ENCODE assay signal across 8 cellular contexts in the genomic region with DNA sequence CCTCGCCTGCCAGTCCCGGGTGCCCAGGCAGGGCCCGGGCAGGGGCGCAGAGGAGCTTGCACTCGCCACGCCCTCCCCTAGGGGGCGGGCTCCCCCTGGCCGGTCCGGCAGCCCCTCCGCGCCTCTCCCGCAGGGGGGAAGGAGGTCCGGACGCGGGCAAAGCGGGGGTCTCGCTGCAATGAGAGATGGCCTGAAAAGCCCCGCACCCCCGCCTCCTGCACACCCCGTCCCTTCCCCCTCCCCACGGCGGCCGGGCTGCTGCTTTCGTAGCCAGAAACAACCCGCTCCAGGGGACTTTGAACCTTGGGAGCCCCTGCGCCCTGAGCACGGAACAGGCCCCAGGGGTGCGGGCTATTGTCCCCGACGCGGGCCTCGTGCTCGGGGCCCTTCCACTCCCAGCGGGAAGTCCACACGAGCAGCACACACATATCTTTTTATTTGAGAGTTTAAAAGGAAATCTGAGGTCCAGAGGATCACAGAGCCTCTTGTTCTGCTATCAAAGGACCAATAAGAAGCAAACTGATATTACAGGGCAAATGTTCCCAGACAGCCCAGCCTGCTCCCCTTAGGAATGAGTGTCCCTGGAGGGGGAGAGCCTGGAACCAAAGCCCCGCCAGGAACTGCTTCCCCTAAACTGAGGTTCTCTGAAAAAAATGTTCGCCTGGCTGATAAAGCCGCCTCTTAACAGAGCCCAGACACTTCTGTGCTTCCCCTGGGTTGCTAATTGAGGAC. TPM values are rescaled to one million over a fixed set of nuclear protein-coding genes. Genes with fewer than 3 reads are reported as not detected.
DNase-seq lines count a peak whose midpoint lies in the region; ATAC-seq and TF ChIP-seq lines count a peak whose summit lies in the region.

No MANE protein-coding gene starts in this region.

- H3K4me3 Mint-ChIP-seq in activated CD4-positive, alpha-beta T cell treated with anti-CD3 and anti-CD28 coated beads, Interleukin-2, amount 10 ng/mL, durations not matched to agents 7 days and 5 days: no peak overlapping the region
- H3K4me3 Mint-ChIP-seq in natural killer cell: peak overlapping the region; percentile 63

- no peak overlapping the region for H2BK20ac ChIP-seq in IMR-90 (ENCODE audit: low read depth, low read length)

- CTCF ChIA-PET in IMR-90 (lab: Yijun Ruan, JAX): interaction anchor here (1.2 kb wide), 2 partner anchors 10 to 163 kb away, joined by 3 to 4 read pairs; no protein-coding TSS in a partner anchor
- CTCF ChIA-PET in activated CD4-positive, alpha-beta T cell treated with anti-CD3 and anti-CD28 coated beads, Interleukin-2, amount 10 ng/mL, durations not matched to agents 7 days and 5 days (lab: Charles Lee): interaction anchor here (0.7 to 14.5 kb wide), 7 partner anchors 9 to 131 kb away, joined by 3 to 257 read pairs (median 3); a partner anchor contains a TSS

- no CpG with 5 or more reads among the region's 38 CpGs for WGBS in IMR-90 (ENCODE audit: extremely low coverage in 2 of 2, insufficient read length in 1 of 2), 2 experiments

- no peak overlapping the region for H3K27ac Mint-ChIP-seq in activated CD4-positive, alpha-beta T cell treated with anti-CD3 and anti-CD28 coated beads, Interleukin-2, amount 10 ng/mL, durations not matched to agents 7 days and 5 days
- H3K27ac Mint-ChIP-seq in natural killer cell: no peak overlapping the region

- no peak overlapping the region for H3K4me2 ChIP-seq in DND-41 (ENCODE audit: insufficient read depth, low read length)
- H3K4me2 ChIP-seq in IMR-90 (ENCODE audit: low read depth, low read length): no peak overlapping the region; the same call in 1 of the 2 replicates

- H3K36me3 ChIP-seq in DND-41 (ENCODE audit: insufficient read depth, low read length) (no peaks in the 10 kb centered on the region), IMR-90 (ENCODE audit: control insufficient read depth, insufficient read depth, low read length) (no peaks in the 10 kb centered on the region)

- H2AFZ ChIP-seq in DND-41 (ENCODE audit: low read depth, low read length) (no peak overlapping the region; the same call in 1 of the 2 replicates), IMR-90 (replicated peaks; ENCODE audit: low read length, poor library complexity) (peak overlapping the region; percentile 64)

- H3K79me1 ChIP-seq in IMR-90 (ENCODE audit: low read depth in 1 of 2, low read length in 2 of 2): no peaks in the 10 kb centered on the region

- BruUV-seq in IMR-90 (replicated peaks; lab: Mats Ljungman, UMichigan): no TSS peak

- no peak overlapping the region for H3K4ac ChIP-seq in IMR-90 (ENCODE audit: low read depth, low read length)

- H4K20me1 ChIP-seq in DND-41 (ENCODE audit: insufficient read depth, low read length) (no peaks in the 10 kb centered on the region), IMR-90 (ENCODE audit: insufficient read depth, low read length) (no peaks in the 10 kb centered on the region)

- intact Hi-C loops in IMR-90 (cut with micrococcal nuclease) (no loop called here), natural killer cell (cut with micrococcal nuclease) (loop anchor here (5.0 kb wide), 1 partner anchor 98 kb away; no protein-coding TSS in a partner anchor)

- POLR2A ChIA-PET in IMR-90 (lab: Charles Lee; ENCODE audit: unreplicated experiment): no interaction called here
- POLR2A ChIA-PET in activated CD4-positive, alpha-beta T cell treated with anti-CD3 and anti-CD28 coated beads, Interleukin-2, amount 10 ng/mL, durations not matched to agents 7 days and 5 days (lab: Charles Lee): no interaction called here

- H3K79me2 ChIP-seq in DND-41 (ENCODE audit: insufficient read depth, low read length): no peaks in the 10 kb centered on the region

- no peak overlapping the region for H2BK15ac ChIP-seq in IMR-90 (ENCODE audit: low read depth, low read length)

- no peak overlapping the region; a peak in 1 of 4 replicates for H4K8ac ChIP-seq in IMR-90 (ENCODE audit: low read depth in 2 of 2, low read length in 2 of 2)

- H3K36me3 Mint-ChIP-seq in activated CD4-positive, alpha-beta T cell treated with anti-CD3 and anti-CD28 coated beads, Interleukin-2, amount 10 ng/mL, durations not matched to agents 7 days and 5 days (ENCODE audit: low read depth): no peaks in the 10 kb centered on the region
- no peaks in the 10 kb centered on the region for H3K36me3 Mint-ChIP-seq in natural killer cell

- no peak overlapping the region for H3K56ac ChIP-seq in IMR-90 (ENCODE audit: extremely low read depth, insufficient read depth, low read length)

- H2BK5ac ChIP-seq in IMR-90 (ENCODE audit: low read depth, low read length, poor library complexity, severe bottlenecking): no peak overlapping the region

- DNase-seq in DND-41: peak; percentile 57
- DNase-seq in IMR-90: no peak
- DNase-seq in activated CD4-positive, alpha-beta T cell treated with anti-CD3 and anti-CD28 coated beads, Interleukin-2, amount 10 ng/mL, durations not matched to agents 7 days and 5 days: peak; percentile 36
- DNase-seq in epithelial cell of proximal tubule (ENCODE audit: low read depth): no peak
- DNase-seq in natural killer cell: peak; percentile 59
- DNase-seq in KBM-7: no peak
- no peak for DNase-seq in putamen (ENCODE audit: low spot score)
- no peak for DNase-seq in mucosa of gallbladder (ENCODE audit: low spot score)

- H3K4me3 ChIP-seq in DND-41 (ENCODE audit: low read depth in 1 of 2, low read length in 2 of 2): no peak overlapping the region
- no peak overlapping the region for H3K4me3 ChIP-seq in IMR-90 (ENCODE audit: insufficient read depth, low read depth, low read length)
- peak overlapping the region; percentile 62 for H3K4me3 ChIP-seq in epithelial cell of proximal tubule (ENCODE audit: low read depth, low read length)

- no peaks in the 10 kb centered on the region for H3K9me3 Mint-ChIP-seq in activated CD4-positive, alpha-beta T cell treated with anti-CD3 and anti-CD28 coated beads, Interleukin-2, amount 10 ng/mL, durations not matched to agents 7 days and 5 days
- no peaks in the 10 kb centered on the region for H3K9me3 Mint-ChIP-seq in natural killer cell

- H3K9me3 ChIP-seq in DND-41 (ENCODE audit: insufficient read depth, low read length, severe bottlenecking) (no peaks in the 10 kb centered on the region), IMR-90 (ENCODE audit: control insufficient read depth, insufficient read depth, low read length) (peaks cover 6% of the 10 kb centered on the region; the same call in 1 of the 2 replicates)

- no peak overlapping the region for H3K14ac ChIP-seq in IMR-90 (replicated peaks; ENCODE audit: low read depth, low read length)

- in situ Hi-C loops in IMR-90 (cut with MboI; ENCODE audit: low sequenced_read_pairs) (loop anchor here (10.0 kb wide), 1 partner anchor 140 kb away; no protein-coding TSS in a partner anchor), KBM-7 (cut with MboI; ENCODE audit: low pct_unique_long_range_greater_than_20kb, low sequenced_read_pairs) (no loop called here)

- no peak overlapping the region for H2AK9ac ChIP-seq in IMR-90 (replicated peaks; ENCODE audit: low read depth, low read length, poor library complexity)

- peaks cover 36% of the 10 kb centered on the region for H3K27me3 ChIP-seq in DND-41 (ENCODE audit: insufficient read depth, low read length, poor library complexity)
- H3K27me3 ChIP-seq in IMR-90 (ENCODE audit: control insufficient read depth, insufficient read depth, low read length): peaks cover 38% of the 10 kb centered on the region

- H4K5ac ChIP-seq in IMR-90 (ENCODE audit: low read depth, low read length): no peak overlapping the region

- H3K4me1 ChIP-seq in DND-41 (ENCODE audit: insufficient read depth, low read length) (peaks cover 22% of the 10 kb centered on the region), IMR-90 (ENCODE audit: control insufficient read depth, insufficient read depth, low read length) (peaks cover 10% of the 10 kb centered on the region)

- TF ChIP-seq RAD21 in IMR-90 (IDR thresholded peaks at IDR 0.05; ENCODE audit: low read length): peak; percentile 41

- H3K27me3 Mint-ChIP-seq in activated CD4-positive, alpha-beta T cell treated with anti-CD3 and anti-CD28 coated beads, Interleukin-2, amount 10 ng/mL, durations not matched to agents 7 days and 5 days: peaks cover 62% of the 10 kb centered on the region
- peaks cover 27 to 40% of the 10 kb centered on the region in 2 donors for H3K27me3 Mint-ChIP-seq in natural killer cell (ENCODE audit: low read depth in 2 of 2)

- H3K27ac ChIP-seq in DND-41 (ENCODE audit: low read length): no peak overlapping the region
- no peak overlapping the region for H3K27ac ChIP-seq in IMR-90 (ENCODE audit: insufficient read depth, low read length)

- no peaks in the 10 kb centered on the region; the same call in 1 of the 2 replicates for H3K9me1 ChIP-seq in IMR-90 (ENCODE audit: insufficient read depth, low read length)

- TF ChIP-seq POLR2A in IMR-90 (IDR thresholded peaks at IDR 0.05; ENCODE audit: low read depth, low read length): no peak

- no peak overlapping the region for H4K91ac ChIP-seq in IMR-90 (ENCODE audit: insufficient read depth, low read depth, low read length)

- H2AK5ac ChIP-seq in IMR-90 (ENCODE audit: low read depth, low read length): no peak overlapping the region

- H2BK120ac ChIP-seq in IMR-90 (ENCODE audit: low read depth, low read length): no peak overlapping the region

- peak; percentile 81 for ATAC-seq in DND-41 (ENCODE audit: insufficient read depth, low read depth)
- peak; percentile 58 for ATAC-seq in IMR-90 (ENCODE audit: low read depth)
- ATAC-seq in natural killer cell: peak; percentile 63 to 73 (median 70)

- H3K9ac ChIP-seq in DND-41 (ENCODE audit: low read depth, low read length) (no peak overlapping the region), IMR-90 (ENCODE audit: low read depth, low read length) (no peak overlapping the region)

- H3K18ac ChIP-seq in IMR-90 (ENCODE audit: low read depth, low read length): no peak overlapping the region

- H3K23ac ChIP-seq in IMR-90 (ENCODE audit: low read depth, low read length): no peak overlapping the region

- H3K4me1 Mint-ChIP-seq in activated CD4-positive, alpha-beta T cell treated with anti-CD3 and anti-CD28 coated beads, Interleukin-2, amount 10 ng/mL, durations not matched to agents 7 days and 5 days: peaks cover 20% of the 10 kb centered on the region
- H3K4me1 Mint-ChIP-seq in natural killer cell: peaks cover 14 to 25% of the 10 kb centered on the region in 2 donors

- peak; percentile 67 for TF ChIP-seq CTCF in DND-41 (IDR thresholded peaks at IDR 0.05; ENCODE audit: borderline replicate concordance, extremely low read depth, low read length, poor library complexity, severe bottlenecking)
- peak; percentile 54 for TF ChIP-seq CTCF in IMR-90 (conservative IDR thresholded peaks at IDR 0.05; ENCODE audit: low read depth, low read length)
- TF ChIP-seq CTCF in epithelial cell of proximal tubule (conservative IDR thresholded peaks at IDR 0.05; ENCODE audit: low read depth, low read length): peak; percentile 63
- peak; percentile 82 for TF ChIP-seq CTCF in natural killer cell (IDR thresholded peaks at IDR 0.05)

- dilution Hi-C loops in IMR-90 (cut with HindIII; ENCODE audit: low sequenced_read_pairs, unreplicated experiment): no loop called here

RNA-seq across cellular contexts. Expression of a gene that starts 5.8 kb away (rescaled TPM):
- total RNA-seq in IMR-90 (2012; rRNA removed): 3.2 and 5.3 TPM in 2 replicates
- 9.4 and 12.9 TPM in 2 replicates for polyA plus RNA-seq in IMR-90 (2012; rRNA removed)
- polyA plus RNA-seq in IMR-90 (2012; cell fraction: cytosol; rRNA removed): 13.2 and 18.5 TPM in 2 replicates
- 21.8 and 29.2 TPM in 2 replicates for polyA plus RNA-seq in IMR-90 (2012; cell fraction: nucleus; rRNA removed; ENCODE audit: low replicate concordance)
- 10 to 100 TPM; 35.0 TPM for total RNA-seq in activated CD4-positive, alpha-beta T cell treated with anti-CD3 and anti-CD28 coated beads, Interleukin-2, amount 10 ng/mL, durations not matched to agents 7 days and 5 days
- 4.8 and 7.4 TPM in 2 replicates for total RNA-seq in epithelial cell of proximal tubule
- total RNA-seq in natural killer cell: 100 to 1,000 TPM; 147 to 220 (median 217) TPM
- total RNA-seq in mucosa of gallbladder: 36.7 TPM

RNA-seq across cellular contexts. Expression of a gene that starts 48.2 kb away (rescaled TPM):
- total RNA-seq in IMR-90 (2012; rRNA removed) (5.3 and 5.4 TPM in 2 replicates), epithelial cell of proximal tubule (3.5 and 4.1 TPM in 2 replicates), natural killer cell (1 to 10 TPM; 4.0 to 6.4 (median 5.8) TPM), mucosa of gallbladder (9.7 TPM)
- polyA plus RNA-seq in IMR-90 (2012; rRNA removed): 2.4 and 3.2 TPM in 2 replicates
- polyA plus RNA-seq in IMR-90 (2012; cell fraction: cytosol; rRNA removed): 0.49 and 1.0 TPM in 2 replicates
- polyA plus RNA-seq in IMR-90 (2012; cell fraction: nucleus; rRNA removed; ENCODE audit: low replicate concordance): 1.4 and 2.6 TPM in 2 replicates
- 1 to 10 TPM; 4.3 to 6.4 TPM for total RNA-seq in activated CD4-positive, alpha-beta T cell treated with anti-CD3 and anti-CD28 coated beads, Interleukin-2, amount 10 ng/mL, durations not matched to agents 7 days and 5 days

Comparison
In these comparisons a context has a peak if more than half of its experiments do, and no peak if none do; other contexts are left out.
1. DNase-seq: peak in DND-41 (single experiment), activated CD4-positive, alpha-beta T cell treated with anti-CD3 and anti-CD28 coated beads, Interleukin-2, amount 10 ng/mL, durations not matched to agents 7 days and 5 days (single experiment) and natural killer cell (single experiment); none in IMR-90 (single experiment), epithelial cell of proximal tubule (single experiment), KBM-7 (single experiment), putamen (single experiment) and mucosa of gallbladder (single experiment).
2. Peak in every context shown above with its lines, with median percentiles within 50 percentile points of each other: ATAC-seq and CTCF ChIP-seq.